ENCODE assay signal across 25 cellular contexts in genomic region chr3:23213813-23214212, GRCh38.
"Had no signal": no experiment of that assay in that cellular context is flagged by ENCODE, and none has a peak within 500 bp of the region (broad histone marks: within the 10 kb centered on the region; RNA-seq: fewer than 3 reads in every experiment).

No MANE protein-coding gene starts in this region.

- ATAC-seq: effector memory CD8-positive, alpha-beta T cell; esophagus mucosa; foreskin keratinocyte; gastrocnemius medialis; gastroesophageal sphincter; heart left ventricle; heart right ventricle had no signal

- H3K4me3 Mint-ChIP-seq: dendritic cell treated with granulocyte-macrophage colony-stimulating factor and Interleukin-4, amounts not matched to agents 40 ng/mL and 50 ng/mL, for 4 days; effector memory CD8-positive, alpha-beta T cell; endodermal cell had no signal

- H3K27me3 ChIP-seq: colonic mucosa, dorsolateral prefrontal cortex, esophagus muscularis mucosa, esophagus squamous epithelium, foreskin keratinocyte, gastrocnemius medialis, gastroesophageal sphincter, heart left ventricle, heart right ventricle had no signal

- H3K27ac ChIP-seq: colonic mucosa, coronary artery, dorsolateral prefrontal cortex, epithelial cell of prostate, esophagus muscularis mucosa, esophagus squamous epithelium, foreskin keratinocyte, gastrocnemius medialis, gastroesophageal sphincter, heart left ventricle, heart right ventricle had no signal

- H3K36me3 ChIP-seq: colonic mucosa, esophagus muscularis mucosa, esophagus squamous epithelium, gastrocnemius medialis, gastroesophageal sphincter had no signal

- H3K9me3 Mint-ChIP-seq: dendritic cell treated with granulocyte-macrophage colony-stimulating factor and Interleukin-4, amounts not matched to agents 40 ng/mL and 50 ng/mL, for 4 days; effector memory CD8-positive, alpha-beta T cell; endodermal cell had no signal

- H3K27me3 Mint-ChIP-seq: dendritic cell treated with granulocyte-macrophage colony-stimulating factor and Interleukin-4, amounts not matched to agents 40 ng/mL and 50 ng/mL, for 4 days; effector memory CD8-positive, alpha-beta T cell had no signal

- H3K9me3 ChIP-seq: colonic mucosa, esophagus muscularis mucosa, esophagus squamous epithelium, gastrocnemius medialis, gastroesophageal sphincter, heart left ventricle, heart right ventricle had no signal

- H3K4me3 ChIP-seq: colonic mucosa, coronary artery, dorsolateral prefrontal cortex, esophagus muscularis mucosa, esophagus squamous epithelium, gastrocnemius medialis, gastroesophageal sphincter, heart left ventricle, heart right ventricle had no signal

- DNase-seq: colonic mucosa; cortex of kidney; dermis blood vessel endothelial cell; dorsolateral prefrontal cortex; effector CD4-positive, alpha-beta T cell; effector CD8-positive, alpha-beta T cell; effector memory CD4-positive, alpha-beta T cell; effector memory CD8-positive, alpha-beta T cell; endodermal cell; erythroblast; esophagus squamous epithelium; foreskin fibroblast; foreskin keratinocyte; foreskin melanocyte; gastrocnemius medialis; glutamatergic neuron; head of caudate nucleus; heart left ventricle; heart right ventricle had no signal

- H3K4me1 ChIP-seq: colonic mucosa, foreskin keratinocyte had no signal

- H3K27ac Mint-ChIP-seq: dendritic cell treated with granulocyte-macrophage colony-stimulating factor and Interleukin-4, amounts not matched to agents 40 ng/mL and 50 ng/mL, for 4 days; effector memory CD8-positive, alpha-beta T cell; endodermal cell had no signal
